In genomic region chr15:68114356-68114755, GRCh38 we compare ENCODE assay signal across 9 cellular contexts.
A peak's percentile ranks its signal among the peaks of the same experiment; 100 is the strongest.
DNase-seq lines count a peak whose midpoint lies in the region; ATAC-seq and TF ChIP-seq lines count a peak whose summit lies in the region.
"Had no signal": no experiment of that assay in that cellular context is flagged by ENCODE, and none has a peak within 500 bp of the region (broad histone marks: within the 10 kb centered on the region; RNA-seq: fewer than 3 reads in every experiment).

No MANE protein-coding gene starts in this region.

- no peaks in the 10 kb centered on the region for H3K9me3 ChIP-seq in upper lobe of right lung

- intact Hi-C loops in upper lobe of right lung (cut with DNase I), result no loop called here

- H3K27me3 ChIP-seq in upper lobe of right lung, result no peaks in the 10 kb centered on the region

- CTCF ChIA-PET in activated naive CD4-positive, alpha-beta T cell treated with anti-CD3 and anti-CD28 coated beads, Interleukin-2, amount 10 ng/mL, durations not matched to agents 7 days and 5 days (lab: Charles Lee), result no interaction called here
- CTCF ChIA-PET in WTC11 (lab: Charles Lee), result no interaction called here

- H3K27ac Mint-ChIP-seq in activated naive CD4-positive, alpha-beta T cell treated with anti-CD3 and anti-CD28 coated beads, Interleukin-2, amount 10 ng/mL, durations not matched to agents 7 days and 5 days, result no peak overlapping the region
- no peak overlapping the region for H3K27ac Mint-ChIP-seq in activated naive CD4-positive, alpha-beta T cell treated with anti-CD3 and anti-CD28 coated beads, Interleukin-2, amount 50 U/mL, for 72 hours
- H3K27ac Mint-ChIP-seq in activated naive CD8-positive, alpha-beta T cell treated with anti-CD3 and anti-CD28 coated beads, Interleukin-2, amount 50 U/mL, for 24 hours, result peak overlapping the region; percentile 1
- H3K27ac Mint-ChIP-seq in WTC11, result no peak overlapping the region

- peaks cover 28% of the 10 kb centered on the region for H3K4me1 ChIP-seq in upper lobe of right lung

- no peak for DNase-seq in activated naive CD4-positive, alpha-beta T cell treated with anti-CD3 and anti-CD28 coated beads, Interleukin-2, amount 10 ng/mL, durations not matched to agents 7 days and 5 days
- no peak for DNase-seq in activated naive CD4-positive, alpha-beta T cell treated with anti-CD3 and anti-CD28 coated beads, Interleukin-2, amount 50 U/mL, for 72 hours (ENCODE audit: low spot score in 2 of 2)
- DNase-seq in activated naive CD8-positive, alpha-beta T cell treated with anti-CD3 and anti-CD28 coated beads, Interleukin-2, amount 50 U/mL, for 24 hours, result no peak
- DNase-seq in iris pigment epithelial cell (ENCODE audit: low read depth) (peak; percentile 61), upper lobe of right lung (no peak), WTC11 (ENCODE audit: low spot score) (no peak), NCI-H1436 treated with DMSO at 0.1 percent for 48 hours (lab: John Stamatoyannopoulos, UW) (no peak)

- peaks cover 34% of the 10 kb centered on the region for H3K4me1 Mint-ChIP-seq in activated naive CD4-positive, alpha-beta T cell treated with anti-CD3 and anti-CD28 coated beads, Interleukin-2, amount 10 ng/mL, durations not matched to agents 7 days and 5 days
- H3K4me1 Mint-ChIP-seq in activated naive CD8-positive, alpha-beta T cell treated with anti-CD3 and anti-CD28 coated beads, Interleukin-2, amount 50 U/mL, for 24 hours, result peaks cover 64% of the 10 kb centered on the region
- H3K4me1 Mint-ChIP-seq in WTC11, result no peaks in the 10 kb centered on the region

- peak overlapping the region; percentile 39 for H3K4me3 ChIP-seq in upper lobe of right lung

- H3K9me3 Mint-ChIP-seq in activated naive CD4-positive, alpha-beta T cell treated with anti-CD3 and anti-CD28 coated beads, Interleukin-2, amount 10 ng/mL, durations not matched to agents 7 days and 5 days, result peaks cover 4% of the 10 kb centered on the region
- H3K9me3 Mint-ChIP-seq in activated naive CD4-positive, alpha-beta T cell treated with anti-CD3 and anti-CD28 coated beads, Interleukin-2, amount 50 U/mL, for 72 hours, result peaks cover 4 to 10% of the 10 kb centered on the region in 2 donors
- peaks cover 10% of the 10 kb centered on the region for H3K9me3 Mint-ChIP-seq in activated naive CD8-positive, alpha-beta T cell treated with anti-CD3 and anti-CD28 coated beads, Interleukin-2, amount 50 U/mL, for 24 hours
- H3K9me3 Mint-ChIP-seq in WTC11, result peaks cover 9% of the 10 kb centered on the region

- ATAC-seq in activated naive CD4-positive, alpha-beta T cell treated with anti-CD3 and anti-CD28 coated beads, Interleukin-2, amount 50 U/mL, for 72 hours, result no peak
- peak; percentile 36 for ATAC-seq in activated naive CD8-positive, alpha-beta T cell treated with anti-CD3 and anti-CD28 coated beads, Interleukin-2, amount 50 U/mL, for 24 hours
- ATAC-seq in upper lobe of right lung (peak; percentile 46), GM18909 (IDR thresholded peaks at IDR 0.05; ENCODE audit: poor library complexity, unreplicated experiment) (no peak), WTC11 (no peak)

- H3K36me3 Mint-ChIP-seq in activated naive CD4-positive, alpha-beta T cell treated with anti-CD3 and anti-CD28 coated beads, Interleukin-2, amount 10 ng/mL, durations not matched to agents 7 days and 5 days, result peaks cover 27% of the 10 kb centered on the region
- peaks cover 5 to 34% of the 10 kb centered on the region in 2 donors for H3K36me3 Mint-ChIP-seq in activated naive CD4-positive, alpha-beta T cell treated with anti-CD3 and anti-CD28 coated beads, Interleukin-2, amount 50 U/mL, for 72 hours
- peaks cover 22% of the 10 kb centered on the region for H3K36me3 Mint-ChIP-seq in activated naive CD8-positive, alpha-beta T cell treated with anti-CD3 and anti-CD28 coated beads, Interleukin-2, amount 50 U/mL, for 24 hours (ENCODE audit: low read depth)
- H3K36me3 Mint-ChIP-seq in WTC11, result no peaks in the 10 kb centered on the region; the same call in 1 of the 2 replicates

- TF ChIP-seq CTCF in upper lobe of right lung (IDR thresholded peaks at IDR 0.05), result no peak
- no peak for TF ChIP-seq CTCF in WTC11 (IDR thresholded peaks at IDR 0.05)

- H3K36me3 ChIP-seq in upper lobe of right lung, result no peaks in the 10 kb centered on the region

- H3K27ac ChIP-seq in upper lobe of right lung, result peak overlapping the region; percentile 47

- no peaks in the 10 kb centered on the region for H3K27me3 Mint-ChIP-seq in activated naive CD4-positive, alpha-beta T cell treated with anti-CD3 and anti-CD28 coated beads, Interleukin-2, amount 10 ng/mL, durations not matched to agents 7 days and 5 days
- H3K27me3 Mint-ChIP-seq in activated naive CD8-positive, alpha-beta T cell treated with anti-CD3 and anti-CD28 coated beads, Interleukin-2, amount 50 U/mL, for 24 hours, result no peaks in the 10 kb centered on the region
- H3K27me3 Mint-ChIP-seq in WTC11 (ENCODE audit: low read depth), result no peaks in the 10 kb centered on the region
- H3K27me3 Mint-ChIP-seq: IgD-negative memory B cell had no signal

- peak overlapping the region; percentile 63 for H3K4me3 Mint-ChIP-seq in activated naive CD4-positive, alpha-beta T cell treated with anti-CD3 and anti-CD28 coated beads, Interleukin-2, amount 10 ng/mL, durations not matched to agents 7 days and 5 days
- peak overlapping the region; percentile 62 for H3K4me3 Mint-ChIP-seq in activated naive CD8-positive, alpha-beta T cell treated with anti-CD3 and anti-CD28 coated beads, Interleukin-2, amount 50 U/mL, for 24 hours
- H3K4me3 Mint-ChIP-seq in WTC11, result no peak overlapping the region

- POLR2A ChIA-PET in WTC11 (lab: Charles Lee), result no interaction called here

TF ChIP-seq in WTC11, 78 proteins besides CTCF, POLR2A, EP300 and RAD21 (continues in another document):
- no peak for TF ChIP-seq NR1H2 (CRISPR knock-in tag; IDR thresholded peaks at IDR 0.05)
- no peak for TF ChIP-seq GTF2I (CRISPR knock-in tag; conservative IDR thresholded peaks at IDR 0.05)
- TF ChIP-seq ELF4 (CRISPR knock-in tag; IDR thresholded peaks at IDR 0.05; ENCODE audit: low read depth), result no peak
- no peak for TF ChIP-seq ZNF532 (CRISPR knock-in tag; IDR thresholded peaks at IDR 0.05; ENCODE audit: borderline replicate concordance)
- TF ChIP-seq TCF7 (CRISPR knock-in tag; IDR thresholded peaks at IDR 0.05; ENCODE audit: low read depth), result no peak
- no peak for TF ChIP-seq RORB (CRISPR knock-in tag; IDR thresholded peaks at IDR 0.05)
- TF ChIP-seq KAT7 (CRISPR knock-in tag; IDR thresholded peaks at IDR 0.05; ENCODE audit: borderline replicate concordance), result no peak
- TF ChIP-seq ZNF423 (CRISPR knock-in tag; IDR thresholded peaks at IDR 0.05), result no peak
- no peak for TF ChIP-seq USF2 (CRISPR knock-in tag; IDR thresholded peaks at IDR 0.05)
- TF ChIP-seq MYBL2 (CRISPR knock-in tag; IDR thresholded peaks at IDR 0.05), result no peak
- TF ChIP-seq ZSCAN18 (CRISPR knock-in tag; IDR thresholded peaks at IDR 0.05), result no peak

Comparison
In these comparisons a context has a peak if more than half of its experiments do, and no peak if none do; other contexts are left out.
1. ATAC-seq: peak in activated naive CD8-positive, alpha-beta T cell treated with anti-CD3 and anti-CD28 coated beads, Interleukin-2, amount 50 U/mL, for 24 hours (single experiment) and upper lobe of right lung (single experiment); none in activated naive CD4-positive, alpha-beta T cell treated with anti-CD3 and anti-CD28 coated beads, Interleukin-2, amount 50 U/mL, for 72 hours (0 of 2), GM18909 (single experiment) and WTC11 (single experiment).